Comparison of ENCODE assay signal across 8 cellular contexts in genomic region chr1:211261229-211261628, GRCh38. TPM values are rescaled to one million over a fixed set of nuclear protein-coding genes. Genes with fewer than 3 reads are reported as not detected.
DNase-seq lines count a peak whose midpoint lies in the region; ATAC-seq and TF ChIP-seq lines count a peak whose summit lies in the region.

No MANE protein-coding gene starts in this region.

- POLR2A ChIA-PET in activated CD4-positive, alpha-beta T cell treated with anti-CD3 and anti-CD28 coated beads, Interleukin-2, amount 10 ng/mL, durations not matched to agents 7 days and 5 days (lab: Charles Lee): no interaction called here
- POLR2A ChIA-PET in activated naive CD8-positive, alpha-beta T cell treated with anti-CD3 and anti-CD28 coated beads, Interleukin-2, amount 10 ng/mL, durations not matched to agents 7 days and 5 days (lab: Charles Lee): interaction anchor here (1.1 to 1.2 kb wide), 2 partner anchors 19 to 66 kb away, joined by 3 to 5 read pairs; no protein-coding TSS in a partner anchor

- peaks cover 20% of the 10 kb centered on the region for H3K36me3 Mint-ChIP-seq in activated CD4-positive, alpha-beta T cell treated with anti-CD3 and anti-CD28 coated beads, Interleukin-2, amount 10 ng/mL, durations not matched to agents 7 days and 5 days (ENCODE audit: low read depth)
- H3K36me3 Mint-ChIP-seq in activated naive CD8-positive, alpha-beta T cell treated with anti-CD3 and anti-CD28 coated beads, Interleukin-2, amount 10 ng/mL, durations not matched to agents 7 days and 5 days: peaks cover 22% of the 10 kb centered on the region

- H3K27ac Mint-ChIP-seq in activated CD4-positive, alpha-beta T cell treated with anti-CD3 and anti-CD28 coated beads, Interleukin-2, amount 10 ng/mL, durations not matched to agents 7 days and 5 days: peak overlapping the region; percentile 94
- H3K27ac Mint-ChIP-seq in activated naive CD8-positive, alpha-beta T cell treated with anti-CD3 and anti-CD28 coated beads, Interleukin-2, amount 10 ng/mL, durations not matched to agents 7 days and 5 days: peak overlapping the region; percentile 87

- H3K4me1 ChIP-seq in left lung: peaks cover 19 to 22% of the 10 kb centered on the region in 2 donors
- peaks cover 14% of the 10 kb centered on the region for H3K4me1 ChIP-seq in testis

- no peaks in the 10 kb centered on the region for H3K27me3 ChIP-seq in left lung
- H3K27me3 ChIP-seq in testis: no peaks in the 10 kb centered on the region

- no peaks in the 10 kb centered on the region for H3K36me3 ChIP-seq in left lung
- H3K36me3 ChIP-seq in testis (ENCODE audit: low read depth, missing control alignments): no peaks in the 10 kb centered on the region

- TF ChIP-seq CTCF in left lung (IDR thresholded peaks at IDR 0.05) (no peak), testis (IDR thresholded peaks at IDR 0.05) (no peak), omental fat pad (IDR thresholded peaks at IDR 0.05) (no peak)

- H3K27me3 Mint-ChIP-seq in activated CD4-positive, alpha-beta T cell treated with anti-CD3 and anti-CD28 coated beads, Interleukin-2, amount 10 ng/mL, durations not matched to agents 7 days and 5 days: no peaks in the 10 kb centered on the region
- H3K27me3 Mint-ChIP-seq in activated naive CD8-positive, alpha-beta T cell treated with anti-CD3 and anti-CD28 coated beads, Interleukin-2, amount 10 ng/mL, durations not matched to agents 7 days and 5 days: no peaks in the 10 kb centered on the region

- H3K4me3 ChIP-seq in left lung: peak overlapping the region; percentile 82 to 96
- H3K4me3 ChIP-seq in testis: peak overlapping the region; percentile 80 to 98

- CTCF ChIA-PET in activated CD4-positive, alpha-beta T cell treated with anti-CD3 and anti-CD28 coated beads, Interleukin-2, amount 10 ng/mL, durations not matched to agents 7 days and 5 days (lab: Charles Lee): no interaction called here

- H3K9me3 ChIP-seq in left lung (no peaks in the 10 kb centered on the region), testis (no peaks in the 10 kb centered on the region)

- H3K9me3 Mint-ChIP-seq in activated CD4-positive, alpha-beta T cell treated with anti-CD3 and anti-CD28 coated beads, Interleukin-2, amount 10 ng/mL, durations not matched to agents 7 days and 5 days: no peaks in the 10 kb centered on the region
- H3K9me3 Mint-ChIP-seq in activated naive CD8-positive, alpha-beta T cell treated with anti-CD3 and anti-CD28 coated beads, Interleukin-2, amount 10 ng/mL, durations not matched to agents 7 days and 5 days: no peaks in the 10 kb centered on the region

- no peak for TF ChIP-seq POLR2A in testis (IDR thresholded peaks at IDR 0.05)

- peak overlapping the region; percentile 93 for H3K4me3 Mint-ChIP-seq in activated CD4-positive, alpha-beta T cell treated with anti-CD3 and anti-CD28 coated beads, Interleukin-2, amount 10 ng/mL, durations not matched to agents 7 days and 5 days
- H3K4me3 Mint-ChIP-seq in activated naive CD8-positive, alpha-beta T cell treated with anti-CD3 and anti-CD28 coated beads, Interleukin-2, amount 10 ng/mL, durations not matched to agents 7 days and 5 days: peak overlapping the region; percentile 96

- H3K4me1 Mint-ChIP-seq in activated CD4-positive, alpha-beta T cell treated with anti-CD3 and anti-CD28 coated beads, Interleukin-2, amount 10 ng/mL, durations not matched to agents 7 days and 5 days: peaks cover 32% of the 10 kb centered on the region
- H3K4me1 Mint-ChIP-seq in activated naive CD8-positive, alpha-beta T cell treated with anti-CD3 and anti-CD28 coated beads, Interleukin-2, amount 10 ng/mL, durations not matched to agents 7 days and 5 days: peaks cover 21% of the 10 kb centered on the region

- ATAC-seq in activated naive CD8-positive, alpha-beta T cell treated with anti-CD3 and anti-CD28 coated beads, Interleukin-2, amount 10 ng/mL, durations not matched to agents 7 days and 5 days (ENCODE audit: low read depth): no peak
- ATAC-seq in left lung (no peak), GM21529 (IDR thresholded peaks at IDR 0.05; ENCODE audit: unreplicated experiment) (no peak), omental fat pad (ENCODE audit: low FRiP score) (no peak)

- no peak for DNase-seq in activated CD4-positive, alpha-beta T cell treated with anti-CD3 and anti-CD28 coated beads, Interleukin-2, amount 10 ng/mL, durations not matched to agents 7 days and 5 days
- no peak for DNase-seq in activated CD4-positive, alpha-beta T cell treated with anti-CD3 and anti-CD28 coated beads for 4 hours
- no peak for DNase-seq in activated naive CD8-positive, alpha-beta T cell treated with anti-CD3 and anti-CD28 coated beads, Interleukin-2, amount 10 ng/mL, durations not matched to agents 7 days and 5 days
- DNase-seq in left lung (no peak), testis (no peak), anterior cingulate cortex (lab: John Stamatoyannopoulos, UW) (no peak), omental fat pad (ENCODE audit: low spot score) (no peak)

- intact Hi-C loops in left lung (cut with DNase I) (no loop called here), testis (cut with DNase I; ENCODE audit: low total_unique reads) (no loop called here)

- WGBS in testis, 2 donors: 16 to 17% methylated on average over 2 of the region's 2 CpGs

- H3K27ac ChIP-seq in left lung: peak overlapping the region; percentile 96 to 98
- peak overlapping the region in 1 of 2 donors; percentile 100 for H3K27ac ChIP-seq in testis

RNA-seq across cellular contexts. Expression of gene RCOR3, which starts 2.1 kb away (rescaled TPM):
- 10 to 100 TPM; 47.0 to 56.0 TPM for total RNA-seq in activated CD4-positive, alpha-beta T cell treated with anti-CD3 and anti-CD28 coated beads, Interleukin-2, amount 10 ng/mL, durations not matched to agents 7 days and 5 days
- total RNA-seq in activated naive CD8-positive, alpha-beta T cell treated with anti-CD3 and anti-CD28 coated beads, Interleukin-2, amount 10 ng/mL, durations not matched to agents 7 days and 5 days: 10 to 100 TPM; 54.8 to 61.1 TPM
- total RNA-seq in left lung (10 to 100 TPM; 44.5 to 46.6 TPM), testis (100 to 1,000 TPM; 114 to 141 TPM), omental fat pad (10 to 100 TPM; 20.5 to 45.6 (median 31.0) TPM)
- 128 TPM for polyA plus RNA-seq in testis (ENCODE audit: insufficient read depth, low read depth, low replicate concordance)
